In the genomic region with DNA sequence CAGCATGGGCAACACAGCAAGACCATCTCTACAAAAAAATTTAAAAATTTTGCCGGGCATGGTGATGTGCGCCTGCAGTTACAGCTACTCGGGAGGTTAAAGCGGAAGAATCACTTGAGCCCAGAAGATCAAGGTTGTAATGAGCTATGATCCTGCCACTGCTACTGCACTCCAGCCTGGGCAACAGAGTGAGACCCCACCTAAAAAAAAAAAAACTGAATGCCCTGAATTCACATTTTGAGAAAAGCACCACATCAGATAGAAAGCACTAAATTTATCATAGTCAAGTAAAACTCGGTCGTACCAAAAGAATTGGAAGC, we compare ENCODE assay signal across 26 cellular contexts.
"Had no signal": no experiment of that assay in that cellular context is flagged by ENCODE, and none has a peak within 500 bp of the region (broad histone marks: within the 10 kb centered on the region; RNA-seq: fewer than 3 reads in every experiment).

No MANE protein-coding gene starts in this region.

- H3K4me3 ChIP-seq: colonic mucosa, dorsolateral prefrontal cortex, esophagus squamous epithelium, gastrocnemius medialis, left ventricle myocardium inferior, thyroid gland had no signal

- H3K27ac Mint-ChIP-seq: activated B cell treated with CpG ODN at 0.5 μM for 24 hours; activated CD4-positive, alpha-beta memory T cell treated with anti-CD3 and anti-CD28 coated beads for 36 hours; activated naive CD4-positive, alpha-beta T cell treated with anti-CD3 and anti-CD28 coated beads, Interleukin-2, amount 10 ng/mL, durations not matched to agents 7 days and 5 days; mesothelial cell of epicardium; T-cell had no signal

- ATAC-seq: effector memory CD8-positive, alpha-beta T cell; gastrocnemius medialis; naive thymus-derived CD8-positive, alpha-beta T cell; right cardiac atrium; stimulated activated naive CD8-positive, alpha-beta T cell treated with anti-CD3 and anti-CD28 coated beads, Interleukin-15, Interleukin-2, amounts not matched to agents 100 U/mL and 50 U/mL, for 24 hours; T-cell had no signal

- H3K4me3 Mint-ChIP-seq: activated B cell treated with CpG ODN at 0.5 μM for 24 hours; activated CD4-positive, alpha-beta memory T cell treated with anti-CD3 and anti-CD28 coated beads for 36 hours; activated naive CD4-positive, alpha-beta T cell treated with anti-CD3 and anti-CD28 coated beads, Interleukin-2, amount 10 ng/mL, durations not matched to agents 7 days and 5 days; central memory CD8-positive, alpha-beta T cell; effector memory CD8-positive, alpha-beta T cell; mesothelial cell of epicardium; naive thymus-derived CD8-positive, alpha-beta T cell; T-cell had no signal

- H3K9ac ChIP-seq: parathyroid adenoma had no signal

- H3K27me3 ChIP-seq: colonic mucosa, dorsolateral prefrontal cortex, esophagus squamous epithelium, gastrocnemius medialis, thyroid gland had no signal

- DNase-seq: activated B cell treated with CpG ODN at 0.5 μM for 24 hours; activated CD4-positive, alpha-beta memory T cell treated with anti-CD3 and anti-CD28 coated beads for 36 hours; activated CD4-positive, alpha-beta T cell treated with anti-CD3 and anti-CD28 coated beads for 48 hours; activated effector memory CD4-positive, alpha-beta T cell treated with Interleukin-2 at 50 U/mL for 16 hours; activated naive CD4-positive, alpha-beta T cell treated with anti-CD3 and anti-CD28 coated beads, Interleukin-2, amount 10 ng/mL, durations not matched to agents 7 days and 5 days; activated T-cell treated with anti-CD3 and anti-CD28 coated beads, Interleukin-2, amount 50 U/mL, for 48 hours; aorta; colonic mucosa; dorsolateral prefrontal cortex; effector memory CD8-positive, alpha-beta T cell; esophagus squamous epithelium; gastrocnemius medialis; hippocampal formation; left ventricle myocardium inferior; naive thymus-derived CD8-positive, alpha-beta T cell; right cardiac atrium; stimulated activated CD4-positive, alpha-beta T cell treated with anti-CD3 and anti-CD28 coated beads, Interleukin-12 subunit alpha, Interleukin-12 subunit beta, amount 100 ng/mL, for 4 hours; stimulated activated CD4-positive, alpha-beta T cell treated with anti-CD3 and anti-CD28 coated beads, Interleukin-4, amount 100 ng/mL, for 4 hours; stimulated activated naive CD8-positive, alpha-beta T cell treated with anti-CD3 and anti-CD28 coated beads, Interleukin-15, Interleukin-2, amounts not matched to agents 100 U/mL and 50 U/mL, for 24 hours; substantia nigra; T-cell; T1000; thyroid gland had no signal

- H3K9me3 ChIP-seq: colonic mucosa, thyroid gland had no signal

- H2AFZ ChIP-seq: parathyroid adenoma had no signal

- H3K4me1 ChIP-seq: colonic mucosa, parathyroid adenoma had no signal

- H3K27ac ChIP-seq: colonic mucosa, dorsolateral prefrontal cortex, esophagus squamous epithelium, left ventricle myocardium inferior, parathyroid adenoma, thyroid gland had no signal

- H3K36me3 ChIP-seq: colonic mucosa, gastrocnemius medialis, thyroid gland had no signal

- H3K27me3 Mint-ChIP-seq: activated B cell treated with CpG ODN at 0.5 μM for 24 hours; activated CD4-positive, alpha-beta memory T cell treated with anti-CD3 and anti-CD28 coated beads for 36 hours; activated naive CD4-positive, alpha-beta T cell treated with anti-CD3 and anti-CD28 coated beads, Interleukin-2, amount 10 ng/mL, durations not matched to agents 7 days and 5 days; central memory CD8-positive, alpha-beta T cell; effector memory CD8-positive, alpha-beta T cell; naive thymus-derived CD8-positive, alpha-beta T cell; T-cell had no signal
